Comparison of ENCODE assay signal across 9 cellular contexts in genomic region chr17:71438631-71439146, GRCh38.
A peak's percentile ranks its signal among the peaks of the same experiment; 100 is the strongest.
DNase-seq lines count a peak whose midpoint lies in the region; ATAC-seq and TF ChIP-seq lines count a peak whose summit lies in the region.
"Had no signal": no experiment of that assay in that cellular context is flagged by ENCODE, and none has a peak within 500 bp of the region (broad histone marks: within the 10 kb centered on the region; RNA-seq: fewer than 3 reads in every experiment).

No MANE protein-coding gene starts in this region.

- DNase-seq in ELR (ENCODE audit: low read depth) = peak; percentile 99
- DNase-seq in NCI-H2107 treated with DMSO at 0.1 percent for 48 hours (lab: John Stamatoyannopoulos, UW; ENCODE audit: unreplicated experiment) = peak; percentile 74
- peak; percentile 80 for DNase-seq in brain pericyte (ENCODE audit: low read depth, low spot score)
- peak; percentile 1 for DNase-seq in pons (ENCODE audit: low spot score)
- DNase-seq in activated T-cell treated with anti-CD3 and anti-CD28 coated beads, Interleukin-2, amount 50 U/mL, for 1 hour = no peak
- no peak for DNase-seq in Right ventricle myocardium superior
- DNase-seq in natural killer cell = no peak
- DNase-seq: Kasumi-1 had no signal

- no peaks in the 10 kb centered on the region for H3K36me3 Mint-ChIP-seq in natural killer cell

- ATAC-seq in GM21367 (IDR thresholded peaks at IDR 0.05; ENCODE audit: unreplicated experiment) (no peak), Right ventricle myocardium superior (ENCODE audit: poor library complexity) (no peak), natural killer cell (no peak)

- H3K27me3 Mint-ChIP-seq in natural killer cell (ENCODE audit: low read depth in 2 of 2) = no peaks in the 10 kb centered on the region

- H3K4me1 Mint-ChIP-seq in natural killer cell = no peaks in the 10 kb centered on the region

- no peak for TF ChIP-seq CTCF in natural killer cell (IDR thresholded peaks at IDR 0.05)

- intact Hi-C loops in Right ventricle myocardium superior (cut with DNase I) (no loop called here), natural killer cell (cut with micrococcal nuclease) (no loop called here)

- H3K4me3 Mint-ChIP-seq in natural killer cell = no peak overlapping the region

- H3K27ac Mint-ChIP-seq in natural killer cell = no peak overlapping the region

- H3K9me3 Mint-ChIP-seq in natural killer cell = peaks cover 3 to 12% of the 10 kb centered on the region in 2 donors

Comparison
In these comparisons a context has a peak if more than half of its experiments do, and no peak if none do; other contexts are left out.
1. DNase-seq: peak in ELR (single experiment), NCI-H2107 treated with DMSO at 0.1 percent for 48 hours (single experiment), brain pericyte (single experiment) and pons (single experiment); none in activated T-cell treated with anti-CD3 and anti-CD28 coated beads, Interleukin-2, amount 50 U/mL, for 1 hour (single experiment), Right ventricle myocardium superior (single experiment) and natural killer cell (single experiment).